ENCODE assay signal across 1 cellular context in the genomic region with DNA sequence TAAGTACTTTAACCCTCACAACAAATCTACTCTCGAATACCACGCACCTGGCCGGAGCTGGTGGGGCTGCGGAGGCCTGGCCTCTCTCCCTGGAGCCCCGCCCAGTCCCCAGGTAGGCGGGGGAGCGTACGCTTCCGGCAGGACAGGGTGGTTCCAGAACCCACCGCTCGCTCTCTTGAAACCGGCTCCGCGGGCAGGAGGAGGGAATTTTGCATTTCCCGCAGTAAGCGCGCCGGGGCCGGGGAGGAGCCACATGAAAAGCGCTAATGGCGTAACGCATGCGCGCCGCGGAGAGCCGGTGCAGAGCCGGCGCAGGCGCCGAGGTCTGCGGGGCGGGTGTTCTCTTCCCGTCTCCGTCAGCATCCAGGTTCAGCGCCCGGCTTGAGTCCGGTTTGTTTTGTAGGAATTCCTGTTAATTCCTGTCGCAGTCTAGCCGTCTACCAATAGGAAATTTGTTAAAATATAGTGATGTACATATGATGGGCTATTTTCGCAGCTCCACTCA.
TF ChIP-seq lines count a peak whose summit lies in the region.

No MANE protein-coding gene starts in this region.

TF ChIP-seq in HepG2, 621 proteins besides CTCF, POLR2A, EP300 and RAD21 (continued from another document):
- TF ChIP-seq CERS6 (CRISPR knock-in tag; IDR thresholded peaks at IDR 0.05) (no peak), E2F2 (CRISPR knock-in tag; IDR thresholded peaks at IDR 0.05; ENCODE audit: borderline replicate concordance) (no peak), ZNF747 (CRISPR knock-in tag; IDR thresholded peaks at IDR 0.05; ENCODE audit: borderline replicate concordance) (no peak)
